Comparison of ENCODE assay signal across 13 cellular contexts in the genomic region with DNA sequence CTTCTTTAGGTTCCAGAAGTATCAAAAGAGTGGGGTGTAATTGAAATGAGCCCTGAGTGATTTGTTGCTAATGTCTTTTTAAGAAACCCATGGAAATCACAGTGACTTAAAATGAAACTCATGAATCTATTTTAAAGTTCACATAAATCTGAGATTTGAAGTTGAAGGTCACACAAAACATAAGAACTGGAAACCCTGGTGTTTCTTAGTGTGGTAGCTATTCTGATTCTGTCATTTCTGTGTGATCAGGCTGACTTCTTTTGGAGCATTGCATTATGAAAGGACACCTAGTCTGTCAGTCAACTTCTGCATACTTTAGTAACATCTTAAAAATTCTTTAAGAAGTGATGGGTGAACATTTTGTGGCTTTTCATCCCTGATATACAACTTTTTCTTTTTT.
"Had no signal": no experiment of that assay in that cellular context is flagged by ENCODE, and none has a peak within 500 bp of the region (broad histone marks: within the 10 kb centered on the region; RNA-seq: fewer than 3 reads in every experiment).

No MANE protein-coding gene starts in this region.

- DNase-seq: activated CD4-positive, alpha-beta memory T cell treated with anti-CD3 and anti-CD28 coated beads, Interleukin-2, amount 10 ng/mL, durations not matched to agents 7 days and 5 days; activated CD4-positive, alpha-beta T cell treated with anti-CD3 and anti-CD28 coated beads for 1 hour; activated CD8-positive, alpha-beta memory T cell treated with anti-CD3 and anti-CD28 coated beads, Interleukin-2, amount 50 U/mL, for 48 hours; activated naive CD4-positive, alpha-beta T cell; dorsolateral prefrontal cortex; kidney; substantia nigra; transverse colon had no signal

- H3K27ac Mint-ChIP-seq: activated CD4-positive, alpha-beta memory T cell treated with anti-CD3 and anti-CD28 coated beads, Interleukin-2, amount 10 ng/mL, durations not matched to agents 7 days and 5 days; activated T-helper 1 cell treated with anti-CD3 and anti-CD28 coated beads, Interleukin-12 subunit alpha, Interleukin-12 subunit beta, Interleukin-2, Interleukin-4 antibody, amounts not matched to agents 30 ng/mL and 10 ng/mL and 1 ng/mL, durations not matched to agents 14 hours and 24 hours and 36 hours; mesothelial cell of epicardium had no signal

- H3K79me2 ChIP-seq: hepatocyte had no signal

- H3K36me3 Mint-ChIP-seq: mesothelial cell of epicardium had no signal

- H3K4me1 ChIP-seq: transverse colon had no signal

- H2AFZ ChIP-seq: hepatocyte had no signal

- H3K27ac ChIP-seq: dorsolateral prefrontal cortex, hepatocyte, transverse colon had no signal

- H3K4me2 ChIP-seq: hepatocyte had no signal

- H3K9me3 ChIP-seq: transverse colon had no signal

- H3K4me3 ChIP-seq: dorsolateral prefrontal cortex, hepatocyte, transverse colon had no signal

- H3K27me3 ChIP-seq: hepatocyte, transverse colon had no signal

- H3K4me3 Mint-ChIP-seq: activated CD4-positive, alpha-beta memory T cell treated with anti-CD3 and anti-CD28 coated beads, Interleukin-2, amount 10 ng/mL, durations not matched to agents 7 days and 5 days; activated T-helper 1 cell treated with anti-CD3 and anti-CD28 coated beads, Interleukin-12 subunit alpha, Interleukin-12 subunit beta, Interleukin-2, Interleukin-4 antibody, amounts not matched to agents 30 ng/mL and 10 ng/mL and 1 ng/mL, durations not matched to agents 14 hours and 24 hours and 36 hours; mesothelial cell of epicardium; neural crest cell had no signal

- H3K9me3 Mint-ChIP-seq: activated CD4-positive, alpha-beta memory T cell treated with anti-CD3 and anti-CD28 coated beads, Interleukin-2, amount 10 ng/mL, durations not matched to agents 7 days and 5 days; activated T-helper 1 cell treated with anti-CD3 and anti-CD28 coated beads, Interleukin-12 subunit alpha, Interleukin-12 subunit beta, Interleukin-2, Interleukin-4 antibody, amounts not matched to agents 30 ng/mL and 10 ng/mL and 1 ng/mL, durations not matched to agents 14 hours and 24 hours and 36 hours had no signal

- H3K36me3 ChIP-seq: transverse colon had no signal

- H3K27me3 Mint-ChIP-seq: activated CD4-positive, alpha-beta memory T cell treated with anti-CD3 and anti-CD28 coated beads, Interleukin-2, amount 10 ng/mL, durations not matched to agents 7 days and 5 days had no signal

- FAIRE-seq: astrocyte, kidney had no signal

- H3K4me1 Mint-ChIP-seq: activated CD4-positive, alpha-beta memory T cell treated with anti-CD3 and anti-CD28 coated beads, Interleukin-2, amount 10 ng/mL, durations not matched to agents 7 days and 5 days; mesothelial cell of epicardium; neural crest cell had no signal
